Comparison of ENCODE assay signal across 1 cellular context in the genomic region with DNA sequence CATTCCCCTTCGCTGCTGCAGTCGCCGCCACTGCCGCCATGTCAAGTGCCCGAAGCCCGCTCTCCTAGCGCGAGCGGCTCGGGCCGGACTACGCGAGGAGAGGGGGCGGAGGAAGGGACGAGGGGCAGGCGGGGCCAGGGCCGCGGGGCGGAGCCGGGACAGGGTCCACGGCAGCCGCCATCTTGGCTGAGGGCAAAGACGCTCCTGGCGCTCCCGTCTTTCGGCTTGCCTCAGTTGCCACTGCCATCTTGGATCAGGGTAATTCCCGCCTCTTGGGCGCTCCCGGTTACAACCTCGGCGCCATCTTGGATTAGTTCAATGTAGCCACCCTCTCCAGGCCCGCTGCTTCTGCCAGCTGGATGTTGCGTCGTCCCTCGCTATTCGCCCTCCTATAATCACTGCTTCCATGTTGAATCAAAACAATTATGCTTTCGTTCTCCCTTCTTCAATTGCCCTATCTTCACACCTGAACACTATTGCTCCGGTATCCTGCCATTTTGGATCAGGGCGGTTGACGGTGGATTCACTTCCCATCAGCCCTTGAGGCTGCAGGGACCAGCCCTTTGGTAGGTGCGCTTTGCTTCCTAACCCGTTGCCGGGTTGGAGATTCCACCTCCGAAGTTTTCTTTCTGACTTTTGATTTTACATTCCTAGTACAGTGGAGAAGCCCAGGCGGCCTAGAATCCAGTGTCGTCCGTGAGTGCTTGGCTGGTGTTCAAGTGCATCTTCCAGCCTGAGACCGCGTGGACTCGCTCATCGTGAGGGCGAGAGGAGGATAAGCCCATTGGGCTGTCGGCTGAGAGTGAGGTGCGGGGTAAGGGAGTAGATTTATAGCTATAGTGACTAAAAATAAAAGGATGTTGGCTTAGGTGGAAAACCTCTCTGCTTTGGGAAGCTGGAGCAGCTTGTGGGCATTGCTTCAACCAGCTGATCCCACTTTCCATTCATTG.
TF ChIP-seq lines count a peak whose summit lies in the region.

A gene with protein sequence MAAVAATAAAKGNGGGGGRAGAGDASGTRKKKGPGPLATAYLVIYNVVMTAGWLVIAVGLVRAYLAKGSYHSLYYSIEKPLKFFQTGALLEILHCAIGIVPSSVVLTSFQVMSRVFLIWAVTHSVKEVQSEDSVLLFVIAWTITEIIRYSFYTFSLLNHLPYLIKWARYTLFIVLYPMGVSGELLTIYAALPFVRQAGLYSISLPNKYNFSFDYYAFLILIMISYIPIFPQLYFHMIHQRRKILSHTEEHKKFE (minus strand): TSS at position 66 of the 950 bp plus-strand sequence. CDS start 26 bp downstream, at position 40.

TF ChIP-seq in GM23338, 12 proteins besides CTCF, POLR2A, EP300 and RAD21:
- TF ChIP-seq ZNF114 (CRISPR knock-in tag; IDR thresholded peaks at IDR 0.05) (peak; percentile 93; the same call in 1 of the 2 replicates), NANOG (IDR thresholded peaks at IDR 0.05; ENCODE audit: borderline replicate concordance) (no peak), CREB1 (CRISPR knock-in tag; IDR thresholded peaks at IDR 0.05; ENCODE audit: low read depth) (peak; percentile 8; the same call in 1 of the 2 replicates), POLR2AphosphoS5 (IDR thresholded peaks at IDR 0.05; ENCODE audit: low read depth) (peak; percentile 95)
- TF ChIP-seq, protein P1, sequence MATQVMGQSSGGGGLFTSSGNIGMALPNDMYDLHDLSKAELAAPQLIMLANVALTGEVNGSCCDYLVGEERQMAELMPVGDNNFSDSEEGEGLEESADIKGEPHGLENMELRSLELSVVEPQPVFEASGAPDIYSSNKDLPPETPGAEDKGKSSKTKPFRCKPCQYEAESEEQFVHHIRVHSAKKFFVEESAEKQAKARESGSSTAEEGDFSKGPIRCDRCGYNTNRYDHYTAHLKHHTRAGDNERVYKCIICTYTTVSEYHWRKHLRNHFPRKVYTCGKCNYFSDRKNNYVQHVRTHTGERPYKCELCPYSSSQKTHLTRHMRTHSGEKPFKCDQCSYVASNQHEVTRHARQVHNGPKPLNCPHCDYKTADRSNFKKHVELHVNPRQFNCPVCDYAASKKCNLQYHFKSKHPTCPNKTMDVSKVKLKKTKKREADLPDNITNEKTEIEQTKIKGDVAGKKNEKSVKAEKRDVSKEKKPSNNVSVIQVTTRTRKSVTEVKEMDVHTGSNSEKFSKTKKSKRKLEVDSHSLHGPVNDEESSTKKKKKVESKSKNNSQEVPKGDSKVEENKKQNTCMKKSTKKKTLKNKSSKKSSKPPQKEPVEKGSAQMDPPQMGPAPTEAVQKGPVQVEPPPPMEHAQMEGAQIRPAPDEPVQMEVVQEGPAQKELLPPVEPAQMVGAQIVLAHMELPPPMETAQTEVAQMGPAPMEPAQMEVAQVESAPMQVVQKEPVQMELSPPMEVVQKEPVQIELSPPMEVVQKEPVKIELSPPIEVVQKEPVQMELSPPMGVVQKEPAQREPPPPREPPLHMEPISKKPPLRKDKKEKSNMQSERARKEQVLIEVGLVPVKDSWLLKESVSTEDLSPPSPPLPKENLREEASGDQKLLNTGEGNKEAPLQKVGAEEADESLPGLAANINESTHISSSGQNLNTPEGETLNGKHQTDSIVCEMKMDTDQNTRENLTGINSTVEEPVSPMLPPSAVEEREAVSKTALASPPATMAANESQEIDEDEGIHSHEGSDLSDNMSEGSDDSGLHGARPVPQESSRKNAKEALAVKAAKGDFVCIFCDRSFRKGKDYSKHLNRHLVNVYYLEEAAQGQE (IDR thresholded peaks at IDR 0.05; ENCODE audit: unreplicated experiment): no peak
- TF ChIP-seq, protein P2, sequence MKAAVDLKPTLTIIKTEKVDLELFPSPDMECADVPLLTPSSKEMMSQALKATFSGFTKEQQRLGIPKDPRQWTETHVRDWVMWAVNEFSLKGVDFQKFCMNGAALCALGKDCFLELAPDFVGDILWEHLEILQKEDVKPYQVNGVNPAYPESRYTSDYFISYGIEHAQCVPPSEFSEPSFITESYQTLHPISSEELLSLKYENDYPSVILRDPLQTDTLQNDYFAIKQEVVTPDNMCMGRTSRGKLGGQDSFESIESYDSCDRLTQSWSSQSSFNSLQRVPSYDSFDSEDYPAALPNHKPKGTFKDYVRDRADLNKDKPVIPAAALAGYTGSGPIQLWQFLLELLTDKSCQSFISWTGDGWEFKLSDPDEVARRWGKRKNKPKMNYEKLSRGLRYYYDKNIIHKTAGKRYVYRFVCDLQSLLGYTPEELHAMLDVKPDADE (IDR thresholded peaks at IDR 0.05): peak; percentile 92
